8 cellular contexts compared by ENCODE assay signal in genomic region chr12:54324617-54325441, GRCh38. TPM values are rescaled to one million over a fixed set of nuclear protein-coding genes. Genes with fewer than 3 reads are reported as not detected.
DNase-seq lines count a peak whose midpoint lies in the region; ATAC-seq and TF ChIP-seq lines count a peak whose summit lies in the region.

A gene with protein sequence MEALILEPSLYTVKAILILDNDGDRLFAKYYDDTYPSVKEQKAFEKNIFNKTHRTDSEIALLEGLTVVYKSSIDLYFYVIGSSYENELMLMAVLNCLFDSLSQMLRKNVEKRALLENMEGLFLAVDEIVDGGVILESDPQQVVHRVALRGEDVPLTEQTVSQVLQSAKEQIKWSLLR (plus strand): TSS chr12:54325131. CDS start chr12:54325164, 33 bp downstream.

- peak; percentile 92 for TF ChIP-seq POLR2A in erythroblast (IDR thresholded peaks at IDR 0.05; ENCODE audit: low read length)

- BruUV-seq in PC-9 (replicated peaks; lab: Mats Ljungman, UMichigan): no TSS peak

- H3K4me3 ChIP-seq in PC-9 (peak within 1 kb of the TSS; percentile 93), mucosa of rectum (ENCODE audit: low read length in 2 of 2) (peak within 1 kb of the TSS; percentile 88 to 100)

- H3K36me3 ChIP-seq in PC-9 (ENCODE audit: low read depth) (peaks cover 14% of the 10 kb centered on the region), mucosa of rectum (ENCODE audit: control insufficient read depth in 2 of 2, insufficient read depth in 2 of 2, low read length in 2 of 2) (no peaks in the 10 kb centered on the region)

- H3K4me1 ChIP-seq in PC-9 (replicated peaks; ENCODE audit: insufficient read depth) (peaks cover 37% of the 10 kb centered on the region), mucosa of rectum (ENCODE audit: control insufficient read depth in 2 of 2, insufficient read depth in 2 of 2, low read length in 2 of 2) (peaks cover 0 to 13% of the 10 kb centered on the region in 2 donors)

- TF ChIP-seq CTCF in PC-9 (conservative IDR thresholded peaks at IDR 0.05): peak; percentile 92

- H2AFZ ChIP-seq in PC-9: peak within 1 kb of the TSS; percentile 88

- H3K9me2 ChIP-seq in PC-9 (ENCODE audit: insufficient read depth): no peaks in the 10 kb centered on the region

- H4K20me1 ChIP-seq in PC-9 (ENCODE audit: insufficient read depth): 0 out of 2 replicates have a peak, but pooled peaks cover 6% of the 10 kb centered on the region

- H3K9ac ChIP-seq in mucosa of rectum (ENCODE audit: low read depth in 1 of 2, low read length in 2 of 2): peak within 1 kb of the TSS; percentile 83 to 98

- in situ Hi-C loops in KBM-7 (cut with MboI; ENCODE audit: low pct_unique_long_range_greater_than_20kb, low sequenced_read_pairs): no loop called here

- peaks cover 31% of the 10 kb centered on the region for H3F3A ChIP-seq in PC-9 (ENCODE audit: insufficient read depth, low read depth)

- peaks cover 46% of the 10 kb centered on the region for H3K79me2 ChIP-seq in PC-9 (ENCODE audit: low read depth)

- ATAC-seq in GM21717 (IDR thresholded peaks at IDR 0.05; ENCODE audit: unreplicated experiment): peak; percentile 98

- H3K9me3 ChIP-seq in PC-9 (ENCODE audit: insufficient read depth, low read depth) (no peaks in the 10 kb centered on the region), mucosa of rectum (ENCODE audit: control insufficient read depth in 2 of 2, low read length in 2 of 2) (no peaks in the 10 kb centered on the region)

- peak within 1 kb of the TSS; percentile 94 for H3K4me2 ChIP-seq in PC-9

- H3K27me3 ChIP-seq in PC-9 (ENCODE audit: insufficient read depth, low read depth): no peaks in the 10 kb centered on the region
- H3K27me3 ChIP-seq in mucosa of rectum (ENCODE audit: control insufficient read depth in 2 of 2, insufficient read depth in 2 of 2, low read length in 2 of 2): no peaks in the 10 kb centered on the region

- DNase-seq in DMS79 (lab: John Stamatoyannopoulos, UW): peak; percentile 96
- DNase-seq in KBM-7: peak; percentile 99
- peak; percentile 88 to 100 for DNase-seq in PC-9
- DNase-seq in activated T-cell treated with anti-CD3 and anti-CD28 coated beads, Interleukin-2, amount 50 U/mL, for 1 hour: peak; percentile 89
- DNase-seq in erythroblast (lab: John Stamatoyannopoulos, UW): peak; percentile 99 to 100
- DNase-seq in stimulated activated CD8-positive, alpha-beta memory T cell treated with anti-CD3 and anti-CD28 coated beads, Interleukin-4, amount 100 ng/mL, for 48 hours: peak; percentile 92

- POLR2A ChIA-PET in PC-9 (lab: Charles Lee; ENCODE audit: unreplicated experiment): interaction anchor here (0.5 to 1.0 kb wide), 13 partner anchors 11 to 1967 kb away, joined by 3 to 43 read pairs (median 10); partner anchors contain the start of genes CBX5, HNRNPA1 and NFE2

- intact Hi-C loops in PC-9 (cut with micrococcal nuclease; ENCODE audit: unreplicated experiment): loop anchor here (1.0 to 2.0 kb wide), 3 partner anchors 31 to 74 kb away; no protein-coding TSS in a partner anchor

- CTCF ChIA-PET in PC-9 (lab: Charles Lee): interaction anchor here (0.6 to 1.9 kb wide), 25 partner anchors 17 to 776 kb away, joined by 3 to 33 read pairs (median 7); partner anchors contain the start of genes CBX5, HNRNPA1, HOXC8 and NFE2

- H3K27ac ChIP-seq in PC-9 (peak within 1 kb of the TSS; percentile 92), mucosa of rectum (ENCODE audit: low read depth in 2 of 2, low read length in 2 of 2) (peak within 1 kb of the TSS; percentile 73 to 85)

RNA-seq across cellular contexts. Expression of the gene that starts here (rescaled TPM):
- total RNA-seq in PC-9 (2021): 232 and 265 TPM in 2 replicates

Comparison
In these comparisons a context has a peak if more than half of its experiments do, and no peak if none do; other contexts are left out.
1. Peak in every context shown above with its lines: DNase-seq, ATAC-seq, H3K4me3 ChIP-seq and H3K27ac ChIP-seq.